ENCODE assay signal across 1 cellular context in the genomic region with DNA sequence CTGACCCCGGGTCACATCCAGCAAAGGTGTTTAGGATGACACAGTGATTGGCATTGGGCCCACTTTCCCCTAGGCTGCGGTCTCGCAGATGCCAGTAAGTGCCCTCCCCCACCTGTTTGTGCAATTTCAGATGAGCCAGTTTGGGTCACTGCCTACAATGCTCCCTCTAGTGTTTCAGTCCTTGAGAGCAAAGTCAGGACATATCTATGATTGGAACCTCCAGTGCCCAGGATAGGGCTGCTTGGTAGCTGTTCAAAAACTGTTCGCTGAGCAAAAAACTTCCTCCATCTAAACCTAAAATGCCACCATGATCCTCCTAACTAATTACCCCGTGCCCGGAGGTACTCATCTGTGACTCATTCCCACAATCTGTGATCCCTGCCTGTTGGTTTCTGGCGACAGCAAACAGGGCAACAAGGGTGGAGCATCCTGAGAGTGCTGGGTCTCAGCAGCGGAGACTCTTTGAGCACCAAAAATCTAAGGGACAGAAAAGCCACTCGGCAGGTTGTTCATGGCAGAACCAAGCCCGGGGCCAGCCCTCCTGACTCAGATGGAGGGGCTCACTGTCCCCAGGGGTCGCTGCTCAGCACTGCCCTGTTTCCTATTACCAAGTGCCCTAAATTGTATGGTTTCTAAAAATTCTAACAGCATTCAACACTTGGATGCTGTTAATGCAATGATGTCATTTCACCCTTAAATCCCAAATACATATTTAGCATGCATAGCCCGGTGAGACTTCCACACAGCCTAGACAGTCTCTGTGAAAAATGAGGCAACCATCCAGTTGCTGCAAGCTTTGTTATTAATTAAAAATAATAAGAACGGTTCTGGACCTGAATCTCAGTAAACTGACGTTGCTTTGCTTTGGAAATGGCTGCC.
TF ChIP-seq lines count a peak whose summit lies in the region.

No MANE protein-coding gene starts in this region.

TF ChIP-seq in HepG2, 621 proteins besides CTCF, POLR2A, EP300 and RAD21 (continued from another document and continues in another):
- TF ChIP-seq, protein P1, sequence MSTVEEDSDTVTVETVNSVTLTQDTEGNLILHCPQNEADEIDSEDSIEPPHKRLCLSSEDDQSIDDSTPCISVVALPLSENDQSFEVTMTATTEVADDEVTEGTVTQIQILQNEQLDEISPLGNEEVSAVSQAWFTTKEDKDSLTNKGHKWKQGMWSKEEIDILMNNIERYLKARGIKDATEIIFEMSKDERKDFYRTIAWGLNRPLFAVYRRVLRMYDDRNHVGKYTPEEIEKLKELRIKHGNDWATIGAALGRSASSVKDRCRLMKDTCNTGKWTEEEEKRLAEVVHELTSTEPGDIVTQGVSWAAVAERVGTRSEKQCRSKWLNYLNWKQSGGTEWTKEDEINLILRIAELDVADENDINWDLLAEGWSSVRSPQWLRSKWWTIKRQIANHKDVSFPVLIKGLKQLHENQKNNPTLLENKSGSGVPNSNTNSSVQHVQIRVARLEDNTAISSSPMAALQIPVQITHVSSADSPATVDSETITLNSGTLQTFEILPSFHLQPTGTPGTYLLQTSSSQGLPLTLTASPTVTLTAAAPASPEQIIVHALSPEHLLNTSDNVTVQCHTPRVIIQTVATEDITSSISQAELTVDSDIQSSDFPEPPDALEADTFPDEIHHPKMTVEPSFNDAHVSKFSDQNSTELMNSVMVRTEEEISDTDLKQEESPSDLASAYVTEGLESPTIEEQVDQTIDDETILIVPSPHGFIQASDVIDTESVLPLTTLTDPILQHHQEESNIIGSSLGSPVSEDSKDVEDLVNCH (CRISPR knock-in tag; IDR thresholded peaks at IDR 0.05): no peak
- TF ChIP-seq HNF1A (IDR thresholded peaks at IDR 0.05; ENCODE audit: low read depth) (no peak), HNF1A (CRISPR knock-in tag; IDR thresholded peaks at IDR 0.05; ENCODE audit: borderline replicate concordance) (no peak), ZBTB42 (CRISPR knock-in tag; IDR thresholded peaks at IDR 0.05) (no peak), BATF2 (CRISPR knock-in tag; IDR thresholded peaks at IDR 0.05) (no peak), ZNF224 (CRISPR knock-in tag; IDR thresholded peaks at IDR 0.05) (no peak), RFXANK (CRISPR knock-in tag; IDR thresholded peaks at IDR 0.05) (no peak), KDM1A (CRISPR knock-in tag; IDR thresholded peaks at IDR 0.05) (peak; percentile 41; the same call in 1 of the 2 replicates), MIER3 (CRISPR knock-in tag; IDR thresholded peaks at IDR 0.05; ENCODE audit: borderline replicate concordance) (peak; percentile 45; the same call in 1 of the 2 replicates), ZNF788 (CRISPR knock-in tag; IDR thresholded peaks at IDR 0.05; ENCODE audit: borderline replicate concordance) (peak; percentile 69), TP53 (CRISPR knock-in tag; conservative IDR thresholded peaks at IDR 0.05) (no peak), ZNF562 (CRISPR knock-in tag; IDR thresholded peaks at IDR 0.05; ENCODE audit: borderline replicate concordance) (no peak), ZNF850 (CRISPR knock-in tag; conservative IDR thresholded peaks at IDR 0.05) (no peak), KLF9 (CRISPR knock-in tag; IDR thresholded peaks at IDR 0.05; ENCODE audit: low read depth) (no peak), ZFP82 (CRISPR knock-in tag; IDR thresholded peaks at IDR 0.05; ENCODE audit: borderline replicate concordance) (no peak), KMT2B (CRISPR knock-in tag; IDR thresholded peaks at IDR 0.05) (no peak), ZNF660 (CRISPR knock-in tag; IDR thresholded peaks at IDR 0.05; ENCODE audit: borderline replicate concordance, low read depth) (no peak), KDM5A (IDR thresholded peaks at IDR 0.05; ENCODE audit: borderline replicate concordance, low read length) (no peak), SKIL (CRISPR knock-in tag; IDR thresholded peaks at IDR 0.05; ENCODE audit: borderline replicate concordance) (no peak), CENPT (CRISPR knock-in tag; IDR thresholded peaks at IDR 0.05; ENCODE audit: low read depth) (no peak), ZNF430 (CRISPR knock-in tag; IDR thresholded peaks at IDR 0.05) (no peak), CEBPG (CRISPR knock-in tag; IDR thresholded peaks at IDR 0.05) (peak; percentile 91), ZNF510 (CRISPR knock-in tag; IDR thresholded peaks at IDR 0.05; ENCODE audit: low read depth) (no peak), MYPOP (CRISPR knock-in tag; IDR thresholded peaks at IDR 0.05) (no peak), HNF4G (IDR thresholded peaks at IDR 0.05; ENCODE audit: borderline replicate concordance, low read depth, low read length) (no peak), HNF4G (CRISPR knock-in tag; IDR thresholded peaks at IDR 0.05; ENCODE audit: borderline replicate concordance, low read depth) (no peak), PCBP1 (IDR thresholded peaks at IDR 0.05; ENCODE audit: borderline replicate concordance, low read depth, low read length) (no peak), ZNF17 (CRISPR knock-in tag; IDR thresholded peaks at IDR 0.05) (no peak), ZNF580 (CRISPR knock-in tag; IDR thresholded peaks at IDR 0.05; ENCODE audit: borderline replicate concordance, low read depth) (peak; percentile 11; the same call in 1 of the 2 replicates), JUND (CRISPR knock-in tag; IDR thresholded peaks at IDR 0.05) (0 out of 2 replicates have a peak, but pooled peaks have one; percentile 16), HBP1 (CRISPR knock-in tag; IDR thresholded peaks at IDR 0.05; ENCODE audit: low read depth) (no peak), XRCC5 (optimal IDR thresholded peaks at IDR 0.05; ENCODE audit: low read length) (peak; percentile 75), ZNF784 (CRISPR knock-in tag; IDR thresholded peaks at IDR 0.05; ENCODE audit: borderline replicate concordance) (no peak), KLF13 (CRISPR knock-in tag; IDR thresholded peaks at IDR 0.05) (no peak), FOSL2 (CRISPR knock-in tag; IDR thresholded peaks at IDR 0.05) (peak; percentile 79), ZNF644 (CRISPR knock-in tag; IDR thresholded peaks at IDR 0.05; ENCODE audit: low read depth) (peak; percentile 89), SNAI1 (CRISPR knock-in tag; IDR thresholded peaks at IDR 0.05; ENCODE audit: borderline replicate concordance) (no peak)
- TF ChIP-seq, protein P2, sequence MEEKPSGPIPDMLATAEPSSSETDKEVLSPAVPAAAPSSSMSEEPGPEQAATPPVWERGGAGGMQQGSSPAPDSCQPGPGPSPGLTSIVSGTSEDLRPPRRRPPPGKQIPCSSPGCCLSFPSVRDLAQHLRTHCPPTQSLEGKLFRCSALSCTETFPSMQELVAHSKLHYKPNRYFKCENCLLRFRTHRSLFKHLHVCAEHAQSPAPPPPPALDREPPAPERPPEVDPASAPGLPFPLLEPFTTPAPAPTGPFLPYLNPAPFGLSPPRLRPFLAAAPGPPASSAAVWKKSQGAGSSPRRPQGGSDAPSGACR (CRISPR knock-in tag; IDR thresholded peaks at IDR 0.05): no peak
- TF ChIP-seq, protein P3, sequence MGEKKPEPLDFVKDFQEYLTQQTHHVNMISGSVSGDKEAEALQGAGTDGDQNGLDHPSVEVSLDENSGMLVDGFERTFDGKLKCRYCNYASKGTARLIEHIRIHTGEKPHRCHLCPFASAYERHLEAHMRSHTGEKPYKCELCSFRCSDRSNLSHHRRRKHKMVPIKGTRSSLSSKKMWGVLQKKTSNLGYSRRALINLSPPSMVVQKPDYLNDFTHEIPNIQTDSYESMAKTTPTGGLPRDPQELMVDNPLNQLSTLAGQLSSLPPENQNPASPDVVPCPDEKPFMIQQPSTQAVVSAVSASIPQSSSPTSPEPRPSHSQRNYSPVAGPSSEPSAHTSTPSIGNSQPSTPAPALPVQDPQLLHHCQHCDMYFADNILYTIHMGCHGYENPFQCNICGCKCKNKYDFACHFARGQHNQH (CRISPR knock-in tag; IDR thresholded peaks at IDR 0.05): peak; percentile 21; the same call in 1 of the 2 replicates
- TF ChIP-seq, protein P4, sequence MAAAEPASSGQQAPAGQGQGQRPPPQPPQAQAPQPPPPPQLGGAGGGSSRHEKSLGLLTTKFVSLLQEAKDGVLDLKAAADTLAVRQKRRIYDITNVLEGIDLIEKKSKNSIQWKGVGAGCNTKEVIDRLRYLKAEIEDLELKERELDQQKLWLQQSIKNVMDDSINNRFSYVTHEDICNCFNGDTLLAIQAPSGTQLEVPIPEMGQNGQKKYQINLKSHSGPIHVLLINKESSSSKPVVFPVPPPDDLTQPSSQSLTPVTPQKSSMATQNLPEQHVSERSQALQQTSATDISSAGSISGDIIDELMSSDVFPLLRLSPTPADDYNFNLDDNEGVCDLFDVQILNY (CRISPR knock-in tag; conservative IDR thresholded peaks at IDR 0.05): no peak
- TF ChIP-seq, protein P5, sequence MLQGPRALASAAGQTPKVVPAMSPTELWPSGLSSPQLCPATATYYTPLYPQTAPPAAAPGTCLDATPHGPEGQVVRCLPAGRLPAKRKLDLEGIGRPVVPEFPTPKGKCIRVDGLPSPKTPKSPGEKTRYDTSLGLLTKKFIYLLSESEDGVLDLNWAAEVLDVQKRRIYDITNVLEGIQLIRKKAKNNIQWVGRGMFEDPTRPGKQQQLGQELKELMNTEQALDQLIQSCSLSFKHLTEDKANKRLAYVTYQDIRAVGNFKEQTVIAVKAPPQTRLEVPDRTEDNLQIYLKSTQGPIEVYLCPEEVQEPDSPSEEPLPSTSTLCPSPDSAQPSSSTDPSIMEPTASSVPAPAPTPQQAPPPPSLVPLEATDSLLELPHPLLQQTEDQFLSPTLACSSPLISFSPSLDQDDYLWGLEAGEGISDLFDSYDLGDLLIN (CRISPR knock-in tag; IDR thresholded peaks at IDR 0.05; ENCODE audit: borderline replicate concordance): no peak
